Comparison of ENCODE assay signal across 1 cellular context in genomic region chr6:36386495-36387439, GRCh38.
A peak's percentile ranks its signal among the peaks of the same experiment; 100 is the strongest.
TF ChIP-seq lines count a peak whose summit lies in the region.

No MANE protein-coding gene starts in this region.

TF ChIP-seq in HepG2, 621 proteins besides CTCF, POLR2A, EP300 and RAD21:
- TF ChIP-seq ZNF800 (CRISPR knock-in tag; IDR thresholded peaks at IDR 0.05), result peak; percentile 75
- no peak for TF ChIP-seq ZNF510 (CRISPR knock-in tag; IDR thresholded peaks at IDR 0.05; ENCODE audit: low read depth)
- TF ChIP-seq ZNF280B (CRISPR knock-in tag; IDR thresholded peaks at IDR 0.05; ENCODE audit: borderline replicate concordance), result peak; percentile 43; the same call in 1 of the 2 replicates
- TF ChIP-seq, protein P1, sequence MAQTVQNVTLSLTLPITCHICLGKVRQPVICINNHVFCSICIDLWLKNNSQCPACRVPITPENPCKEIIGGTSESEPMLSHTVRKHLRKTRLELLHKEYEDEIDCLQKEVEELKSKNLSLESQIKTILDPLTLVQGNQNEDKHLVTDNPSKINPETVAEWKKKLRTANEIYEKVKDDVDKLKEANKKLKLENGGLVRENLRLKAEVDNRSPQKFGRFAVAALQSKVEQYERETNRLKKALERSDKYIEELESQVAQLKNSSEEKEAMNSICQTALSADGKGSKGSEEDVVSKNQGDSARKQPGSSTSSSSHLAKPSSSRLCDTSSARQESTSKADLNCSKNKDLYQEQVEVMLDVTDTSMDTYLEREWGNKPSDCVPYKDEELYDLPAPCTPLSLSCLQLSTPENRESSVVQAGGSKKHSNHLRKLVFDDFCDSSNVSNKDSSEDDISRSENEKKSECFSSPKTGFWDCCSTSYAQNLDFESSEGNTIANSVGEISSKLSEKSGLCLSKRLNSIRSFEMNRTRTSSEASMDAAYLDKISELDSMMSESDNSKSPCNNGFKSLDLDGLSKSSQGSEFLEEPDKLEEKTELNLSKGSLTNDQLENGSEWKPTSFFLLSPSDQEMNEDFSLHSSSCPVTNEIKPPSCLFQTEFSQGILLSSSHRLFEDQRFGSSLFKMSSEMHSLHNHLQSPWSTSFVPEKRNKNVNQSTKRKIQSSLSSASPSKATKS (CRISPR knock-in tag; IDR thresholded peaks at IDR 0.05), result no peak
- TF ChIP-seq NFYC (CRISPR knock-in tag; IDR thresholded peaks at IDR 0.05), result no peak
- TF ChIP-seq EZH2 (conservative IDR thresholded peaks at IDR 0.05; ENCODE audit: low read depth, low read length), result peak; percentile 69; the same call in 1 of the 2 replicates
- no peak for TF ChIP-seq KLF13 (CRISPR knock-in tag; IDR thresholded peaks at IDR 0.05)
- peak; percentile 10; the same call in 1 of the 2 replicates for TF ChIP-seq ZBTB7B (CRISPR knock-in tag; IDR thresholded peaks at IDR 0.05)
- no peak; the same call in none of the 2 replicates for TF ChIP-seq CBX2 (IDR thresholded peaks at IDR 0.05; ENCODE audit: low read depth, low read length)
- 0 out of 2 replicates have a peak, but pooled peaks have one; percentile 4 for TF ChIP-seq CBX2 (CRISPR knock-in tag; IDR thresholded peaks at IDR 0.05; ENCODE audit: low read depth)
- TF ChIP-seq XRCC5 (optimal IDR thresholded peaks at IDR 0.05; ENCODE audit: low read length), result no peak
- peak; percentile 53; the same call in 1 of the 2 replicates for TF ChIP-seq EED (CRISPR knock-in tag; IDR thresholded peaks at IDR 0.05)
- TF ChIP-seq SIX4 (CRISPR knock-in tag; IDR thresholded peaks at IDR 0.05), result no peak
- TF ChIP-seq, protein P2, sequence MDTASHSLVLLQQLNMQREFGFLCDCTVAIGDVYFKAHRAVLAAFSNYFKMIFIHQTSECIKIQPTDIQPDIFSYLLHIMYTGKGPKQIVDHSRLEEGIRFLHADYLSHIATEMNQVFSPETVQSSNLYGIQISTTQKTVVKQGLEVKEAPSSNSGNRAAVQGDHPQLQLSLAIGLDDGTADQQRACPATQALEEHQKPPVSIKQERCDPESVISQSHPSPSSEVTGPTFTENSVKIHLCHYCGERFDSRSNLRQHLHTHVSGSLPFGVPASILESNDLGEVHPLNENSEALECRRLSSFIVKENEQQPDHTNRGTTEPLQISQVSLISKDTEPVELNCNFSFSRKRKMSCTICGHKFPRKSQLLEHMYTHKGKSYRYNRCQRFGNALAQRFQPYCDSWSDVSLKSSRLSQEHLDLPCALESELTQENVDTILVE (CRISPR knock-in tag; IDR thresholded peaks at IDR 0.05), result no peak
- TF ChIP-seq ZFP91 (CRISPR knock-in tag; IDR thresholded peaks at IDR 0.05; ENCODE audit: borderline replicate concordance), result no peak
- no peak for TF ChIP-seq ARNTL (CRISPR knock-in tag; IDR thresholded peaks at IDR 0.05)
- 0 out of 2 replicates have a peak, but pooled peaks have one; percentile 17 for TF ChIP-seq UBTF (CRISPR knock-in tag; IDR thresholded peaks at IDR 0.05)
- TF ChIP-seq IRF9 (CRISPR knock-in tag; IDR thresholded peaks at IDR 0.05; ENCODE audit: borderline replicate concordance), result peak; percentile 20; the same call in 1 of the 2 replicates
- no peak for TF ChIP-seq SYNCRIP (IDR thresholded peaks at IDR 0.05; ENCODE audit: insufficient read depth, low read depth, low read length)
- TF ChIP-seq ARID2 (CRISPR knock-in tag; IDR thresholded peaks at IDR 0.05; ENCODE audit: borderline replicate concordance), result 0 out of 2 replicates have a peak, but pooled peaks have one; percentile 16
- peak; percentile 16; the same call in 1 of the 2 replicates for TF ChIP-seq HNF1B (CRISPR knock-in tag; IDR thresholded peaks at IDR 0.05)
- no peak for TF ChIP-seq MED8 (CRISPR knock-in tag; IDR thresholded peaks at IDR 0.05; ENCODE audit: insufficient replicate concordance)
- TF ChIP-seq NFIB (CRISPR knock-in tag; IDR thresholded peaks at IDR 0.05; ENCODE audit: borderline replicate concordance), result 0 out of 2 replicates have a peak, but pooled peaks have one; percentile 59
- 0 out of 2 replicates have a peak, but pooled peaks have one; percentile 36 for TF ChIP-seq NRL (CRISPR knock-in tag; IDR thresholded peaks at IDR 0.05; ENCODE audit: borderline replicate concordance)
- peak; percentile 53; the same call in 1 of the 2 replicates for TF ChIP-seq ZNF225 (CRISPR knock-in tag; IDR thresholded peaks at IDR 0.05)
- no peak for TF ChIP-seq ZNF354B (CRISPR knock-in tag; IDR thresholded peaks at IDR 0.05)
- no peak for TF ChIP-seq HNF4G (IDR thresholded peaks at IDR 0.05; ENCODE audit: borderline replicate concordance, low read depth, low read length)
- TF ChIP-seq HNF4G (CRISPR knock-in tag; IDR thresholded peaks at IDR 0.05; ENCODE audit: borderline replicate concordance, low read depth), result no peak
- TF ChIP-seq ZNF501 (CRISPR knock-in tag; IDR thresholded peaks at IDR 0.05), result 0 out of 2 replicates have a peak, but pooled peaks have one; percentile 43
- no peak for TF ChIP-seq MAZ (IDR thresholded peaks at IDR 0.05; ENCODE audit: borderline replicate concordance, low read depth, low read length)
- 0 out of 2 replicates have a peak, but pooled peaks have one; percentile 25 for TF ChIP-seq MAZ (CRISPR knock-in tag; IDR thresholded peaks at IDR 0.05; ENCODE audit: low read depth)
- no peak for TF ChIP-seq NBN (conservative IDR thresholded peaks at IDR 0.05)
- no peak for TF ChIP-seq TAF15 (IDR thresholded peaks at IDR 0.05; ENCODE audit: low read depth, low read length, poor library complexity, severe bottlenecking)
- no peak for TF ChIP-seq HOXD1 (CRISPR knock-in tag; IDR thresholded peaks at IDR 0.05)
